Comparison of ENCODE assay signal across 26 cellular contexts in the genomic region with DNA sequence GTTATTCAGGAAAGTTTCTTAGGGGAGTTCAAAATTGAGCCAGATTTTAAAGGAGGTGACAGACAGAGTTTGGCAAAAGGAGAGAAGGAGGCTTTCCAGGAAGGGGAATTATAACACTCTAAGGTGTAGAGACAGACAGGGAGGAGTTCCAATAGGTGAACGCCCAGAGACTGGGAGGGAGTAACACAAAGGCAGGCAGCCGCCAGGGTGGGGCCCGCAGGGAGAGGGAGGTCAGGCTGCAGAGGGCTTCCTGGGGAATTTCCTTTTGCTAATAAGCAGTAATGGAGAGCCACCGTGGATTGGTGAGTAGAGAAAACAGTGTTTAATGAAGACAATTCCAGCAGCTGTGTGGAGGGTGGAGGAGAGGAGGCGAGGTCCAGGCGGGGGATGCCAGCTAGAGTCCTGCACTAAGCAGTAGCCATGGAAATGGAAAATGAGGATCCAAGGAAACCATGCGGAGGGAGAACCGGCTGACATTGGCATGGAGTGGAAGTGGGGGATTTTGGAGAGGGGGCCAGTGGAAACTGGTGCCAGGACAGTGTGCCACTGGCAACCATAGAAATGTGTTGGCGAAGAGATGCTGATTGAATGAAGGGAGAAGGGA. TPM values are rescaled to one million over a fixed set of nuclear protein-coding genes. Genes with fewer than 3 reads are reported as not detected.
DNase-seq lines count a peak whose midpoint lies in the region; ATAC-seq and TF ChIP-seq lines count a peak whose summit lies in the region.
"Had no signal": no experiment of that assay in that cellular context is flagged by ENCODE, and none has a peak within 500 bp of the region (broad histone marks: within the 10 kb centered on the region; RNA-seq: fewer than 3 reads in every experiment).

No MANE protein-coding gene starts in this region.

- H3K36me3 ChIP-seq in Caco-2 (ENCODE audit: control insufficient read depth, insufficient read depth, low read length) = no peaks in the 10 kb centered on the region
- H3K36me3 ChIP-seq in tibial nerve = no peaks in the 10 kb centered on the region

- H3K27me3 Mint-ChIP-seq in Caco-2 (ENCODE audit: insufficient read depth, unreplicated experiment) = no peaks in the 10 kb centered on the region

- WGBS in tibial nerve, 2 donors = 66 to 67% methylated on average over 9 of the region's 9 CpGs

- H3K9me3 Mint-ChIP-seq in Caco-2 (ENCODE audit: unreplicated experiment) = peaks cover 7% of the 10 kb centered on the region
- H3K9me3 Mint-ChIP-seq: activated CD8-positive, alpha-beta T cell treated with anti-CD3 and anti-CD28 coated beads for 36 hours; memory B cell; T-cell had no signal

- no peak for TF ChIP-seq POLR2A in tibial nerve (IDR thresholded peaks at IDR 0.05)

- no peak overlapping the region for H3K4me3 Mint-ChIP-seq in Caco-2 (ENCODE audit: unreplicated experiment)
- H3K4me3 Mint-ChIP-seq: activated CD8-positive, alpha-beta T cell treated with anti-CD3 and anti-CD28 coated beads for 36 hours; CD14-positive monocyte; memory B cell; naive B cell; T-cell had no signal

- CTCF ChIA-PET in Caco-2 (lab: Charles Lee) = no interaction called here

- peaks cover 27% of the 10 kb centered on the region for H3K4me1 Mint-ChIP-seq in Caco-2 (ENCODE audit: low read depth, unreplicated experiment)
- H3K4me1 Mint-ChIP-seq: CD14-positive monocyte, naive B cell, T-cell had no signal

- intact Hi-C loops in Caco-2 (cut with micrococcal nuclease; ENCODE audit: unreplicated experiment) = no loop called here

- peak overlapping the region; percentile 1 for H3K27ac Mint-ChIP-seq in Caco-2 (ENCODE audit: unreplicated experiment)
- H3K27ac Mint-ChIP-seq: activated CD8-positive, alpha-beta T cell treated with anti-CD3 and anti-CD28 coated beads for 36 hours; CD14-positive monocyte; memory B cell; naive B cell; T-cell had no signal

- ATAC-seq in GM18519 (IDR thresholded peaks at IDR 0.05; ENCODE audit: low FRiP score, unreplicated experiment) = no peak
- ATAC-seq: activated CD8-positive, alpha-beta T cell treated with anti-CD3 and anti-CD28 coated beads for 36 hours; T-cell had no signal

- H3K4me3 ChIP-seq in Caco-2 (ENCODE audit: low read depth, low read length) (no peak overlapping the region), tibial nerve (no peak overlapping the region)

- DNase-seq in Caco-2 (no peak), LoVo (ENCODE audit: low spot score) (peak; percentile 27), globus pallidus (ENCODE audit: low spot score) (peak; percentile 35), midbrain (lab: John Stamatoyannopoulos, UW) (peak; percentile 44), SW480 (ENCODE audit: low spot score) (no peak), tibial nerve (ENCODE audit: low spot score in 2 of 2) (no peak), SW 1271 (lab: John Stamatoyannopoulos, UW) (no peak)
- DNase-seq: activated CD4-positive, CD25-positive, alpha-beta regulatory T cell treated with anti-CD3 and anti-CD28 coated beads, Interleukin-2, amount 50 U/mL, for 72 hours; activated CD8-positive, alpha-beta T cell treated with anti-CD3 and anti-CD28 coated beads for 36 hours; activated gamma-delta T cell; activated T-cell treated with anti-CD3 and anti-CD28 coated beads for 4 hours; foreskin melanocyte; naive B cell; NCI-H1105 treated with DMSO at 0.1 percent for 48 hours; NCI-H2081; NK-92 treated with Interleukin-12 subunit alpha and Interleukin-12 subunit beta, amount 100 ng/mL, for 24 hours; SIG-M5; stimulated activated CD4-positive, alpha-beta T cell treated with anti-CD3 and anti-CD28 coated beads, Interleukin-4, amount 100 ng/mL, for 24 hours; stimulated activated naive CD4-positive, alpha-beta T cell treated with Interleukin-2 at 50 U/mL for 16 hours; T-cell had no signal

- TF ChIP-seq EP300 in tibial nerve (IDR thresholded peaks at IDR 0.05) = no peak

- BruUV-seq in Caco-2 (replicated peaks; lab: Mats Ljungman, UMichigan) = no TSS peak

- H3K27me3 ChIP-seq in Caco-2 (replicated peaks; ENCODE audit: control insufficient read depth, insufficient read depth, low read length) (no peaks in the 10 kb centered on the region), tibial nerve (no peaks in the 10 kb centered on the region)

- no peak overlapping the region for H3K27ac ChIP-seq in tibial nerve

- POLR2A ChIA-PET in Caco-2 (lab: Charles Lee) = no interaction called here

- TF ChIP-seq CTCF in Caco-2 (IDR thresholded peaks at IDR 0.05; ENCODE audit: insufficient read depth in 1 of 2, low read depth in 1 of 2, low read length in 1 of 2, severe bottlenecking in 1 of 2, unreplicated experiment in 1 of 2) (no peak), tibial nerve (IDR thresholded peaks at IDR 0.05) (no peak)

- H3K36me3 Mint-ChIP-seq in Caco-2 (ENCODE audit: insufficient read depth, unreplicated experiment) = peaks cover 40% of the 10 kb centered on the region
- H3K36me3 Mint-ChIP-seq: CD14-positive monocyte, memory B cell, naive B cell, T-cell had no signal

- no peaks in the 10 kb centered on the region for H3K9me3 ChIP-seq in Caco-2
- H3K9me3 ChIP-seq in tibial nerve = no peaks in the 10 kb centered on the region

- H3K4me1 ChIP-seq in Caco-2 (peaks cover 1% of the 10 kb centered on the region; the same call in 1 of the 2 replicates), tibial nerve (no peaks in the 10 kb centered on the region)

RNA-seq across cellular contexts. Expression of gene GRIN2B, which starts 22.2 kb away (rescaled TPM):
- total RNA-seq in Caco-2 (2022) (23.4 and 24.4 TPM in 2 replicates), tibial nerve (1 to 10 TPM in 3 of 4 donors, under 1 TPM in 1; 0.39 to 2.6 (median 1.9) TPM)
- total RNA-seq: activated CD8-positive, alpha-beta T cell treated with anti-CD3 and anti-CD28 coated beads for 36 hours; M059J; NCI-H460; osteocyte; T-cell had no signal

Comparison
In these comparisons a context has a peak if more than half of its experiments do, and no peak if none do; other contexts are left out.
1. DNase-seq: peak in LoVo (single experiment), globus pallidus (single experiment) and midbrain (single experiment); none in Caco-2 (0 of 2), SW480 (single experiment), tibial nerve (0 of 2) and SW 1271 (0 of 2).